Comparison of ENCODE assay signal across 1 cellular context in the genomic region with DNA sequence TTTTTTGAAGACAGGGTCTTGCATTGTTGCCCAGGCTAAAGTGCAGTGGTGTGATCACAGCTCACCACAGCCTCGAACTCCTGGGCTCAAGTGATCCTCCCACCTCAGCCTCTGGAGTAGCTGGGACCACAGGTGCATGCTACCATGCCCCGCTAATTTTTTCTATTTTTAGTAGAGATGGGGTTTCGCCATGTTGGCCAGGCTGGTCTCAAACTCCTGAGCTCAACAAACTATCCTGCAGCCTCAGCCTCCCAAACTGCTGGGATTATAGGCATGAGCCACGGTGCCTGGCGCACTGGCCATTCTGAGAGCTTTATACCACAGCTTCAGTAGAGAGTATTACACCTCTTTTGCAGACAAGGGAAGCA. TPM values are rescaled to one million over a fixed set of nuclear protein-coding genes. Genes with fewer than 3 reads are reported as not detected.
"Had no signal": no experiment of that assay in that cellular context is flagged by ENCODE, and none has a peak within 500 bp of the region (broad histone marks: within the 10 kb centered on the region; RNA-seq: fewer than 3 reads in every experiment).

No MANE protein-coding gene starts in this region.

RNA-seq across cellular contexts. Expression of a gene that starts 31.5 kb away (rescaled TPM):
- total RNA-seq: SJSA1 had no signal
